9 cellular contexts compared by ENCODE assay signal in genomic region chr15:71443538-71443937, GRCh38.
DNase-seq lines count a peak whose midpoint lies in the region; ATAC-seq and TF ChIP-seq lines count a peak whose summit lies in the region.
"Had no signal": no experiment of that assay in that cellular context is flagged by ENCODE, and none has a peak within 500 bp of the region (broad histone marks: within the 10 kb centered on the region; RNA-seq: fewer than 3 reads in every experiment).

No MANE protein-coding gene starts in this region.

- H3F3A ChIP-seq in DOHH2 (ENCODE audit: control insufficient read depth, insufficient read depth): no peaks in the 10 kb centered on the region

- H3K36me3 Mint-ChIP-seq in T-cell: no peaks in the 10 kb centered on the region
- H3K36me3 Mint-ChIP-seq in chondrocyte (ENCODE audit: low read depth): no peaks in the 10 kb centered on the region

- H3K27me3 ChIP-seq in DOHH2 (ENCODE audit: control insufficient read depth, low read length) (peaks cover 29% of the 10 kb centered on the region), Karpas-422 (ENCODE audit: low read length) (no peaks in the 10 kb centered on the region), tibial artery (no peaks in the 10 kb centered on the region)

- POLR2A ChIA-PET in T-cell (lab: Charles Lee): no interaction called here

- DNase-seq in Karpas-422: peak; percentile 77
- peak in 20 of 34 experiments; percentile 1 to 32 (median 10) for DNase-seq in T-cell
- DNase-seq in chondrocyte (ENCODE audit: low spot score): no peak
- peak; percentile 39 for DNase-seq in medulla oblongata (ENCODE audit: extremely low spot score)
- peak in 1 of 2 donors; percentile 53 for DNase-seq in tibial artery

- intact Hi-C loops in tibial artery (cut with DNase I; ENCODE audit: low total_unique reads): loop anchor here (5.0 to 10.0 kb wide), 3 partner anchors 56 to 429 kb away; no protein-coding TSS in a partner anchor

- H3K9me3 Mint-ChIP-seq in T-cell (no peaks in the 10 kb centered on the region), chondrocyte (ENCODE audit: low read depth) (no peaks in the 10 kb centered on the region)

- H3K4me2 ChIP-seq in DOHH2 (ENCODE audit: low read length) (no peak overlapping the region), Karpas-422 (ENCODE audit: low read depth, low read length, poor library complexity, severe bottlenecking) (no peak overlapping the region)

- H3K9ac ChIP-seq in Karpas-422 (ENCODE audit: low read length): no peak overlapping the region

- H3K36me3 ChIP-seq in DOHH2 (ENCODE audit: control insufficient read depth, low read length): no peaks in the 10 kb centered on the region
- no peaks in the 10 kb centered on the region for H3K36me3 ChIP-seq in Karpas-422 (ENCODE audit: insufficient read depth, low read length)
- H3K36me3 ChIP-seq in tibial artery: no peaks in the 10 kb centered on the region

- ATAC-seq in T-cell (replicated peaks in 1 of 4) (no peak), HG03135 (IDR thresholded peaks at IDR 0.05; ENCODE audit: unreplicated experiment) (no peak), HG03354 (IDR thresholded peaks at IDR 0.05; ENCODE audit: poor library complexity, severe bottlenecking, unreplicated experiment) (no peak)
- ATAC-seq: T-helper 17 cell had no signal

- H3K9me3 ChIP-seq in DOHH2 (ENCODE audit: control insufficient read depth, insufficient read depth, low read length) (no peaks in the 10 kb centered on the region), Karpas-422 (ENCODE audit: low read length) (no peaks in the 10 kb centered on the region), tibial artery (no peaks in the 10 kb centered on the region)

- H3K27ac Mint-ChIP-seq in T-cell (no peak overlapping the region), chondrocyte (ENCODE audit: unreplicated experiment) (no peak overlapping the region)
- H3K27ac Mint-ChIP-seq: T-helper 17 cell had no signal

- CTCF ChIA-PET in T-cell (lab: Charles Lee): interaction anchor here (0.5 to 1.1 kb wide), 4 partner anchors 42 to 721 kb away, joined by 3 to 7 read pairs (median 3); no protein-coding TSS in a partner anchor

- TF ChIP-seq CTCF in DOHH2 (IDR thresholded peaks at IDR 0.05; ENCODE audit: low read depth, low read length, poor library complexity, severe bottlenecking) (peak; percentile 91), chondrocyte (IDR thresholded peaks at IDR 0.05) (peak; percentile 93), tibial artery (IDR thresholded peaks at IDR 0.05) (peak; percentile 79 to 90)

- H2AFZ ChIP-seq in Karpas-422 (ENCODE audit: low read length): no peak overlapping the region

- H3K4me3 Mint-ChIP-seq in T-cell (no peak overlapping the region), chondrocyte (ENCODE audit: unreplicated experiment) (no peak overlapping the region)
- H3K4me3 Mint-ChIP-seq: T-helper 17 cell had no signal

- H3K9me2 ChIP-seq in DOHH2 (replicated peaks; ENCODE audit: control insufficient read depth, low read length): no peaks in the 10 kb centered on the region
- no peaks in the 10 kb centered on the region for H3K9me2 ChIP-seq in Karpas-422 (replicated peaks; ENCODE audit: insufficient read depth, low read length)

- H4K20me1 ChIP-seq in DOHH2 (ENCODE audit: control insufficient read depth, insufficient read depth, low read depth, low read length): no peaks in the 10 kb centered on the region
- H4K20me1 ChIP-seq in Karpas-422 (ENCODE audit: insufficient read depth, low read depth, low read length): no peaks in the 10 kb centered on the region

- H3K4me1 Mint-ChIP-seq in T-cell: no peaks in the 10 kb centered on the region
- H3K4me1 Mint-ChIP-seq in chondrocyte (ENCODE audit: low read depth): peaks cover 13% of the 10 kb centered on the region

- H3K4me1 ChIP-seq in DOHH2 (ENCODE audit: control insufficient read depth, low read length) (no peaks in the 10 kb centered on the region), Karpas-422 (ENCODE audit: low read length) (peaks cover 22% of the 10 kb centered on the region), tibial artery (peaks cover 0 to 22% (median 2%) of the 10 kb centered on the region in 4 donors)

- no peak overlapping the region for H3K27ac ChIP-seq in DOHH2 (ENCODE audit: low read depth, low read length)
- H3K27ac ChIP-seq in Karpas-422 (ENCODE audit: low read length): no peak overlapping the region
- no peak overlapping the region for H3K27ac ChIP-seq in tibial artery

- H3K79me2 ChIP-seq in DOHH2 (ENCODE audit: control insufficient read depth, low read length) (no peaks in the 10 kb centered on the region), Karpas-422 (ENCODE audit: low read length) (no peaks in the 10 kb centered on the region)

- no peak overlapping the region for H3K4me3 ChIP-seq in DOHH2 (ENCODE audit: low read length)
- no peak overlapping the region for H3K4me3 ChIP-seq in Karpas-422 (ENCODE audit: low read length)
- no peak overlapping the region for H3K4me3 ChIP-seq in tibial artery

- H3K27me3 Mint-ChIP-seq in T-cell (peaks cover 0 to 14% of the 10 kb centered on the region in 2 donors), chondrocyte (ENCODE audit: low read depth) (no peaks in the 10 kb centered on the region)
